ENCODE assay signal across 8 cellular contexts in the genomic region with DNA sequence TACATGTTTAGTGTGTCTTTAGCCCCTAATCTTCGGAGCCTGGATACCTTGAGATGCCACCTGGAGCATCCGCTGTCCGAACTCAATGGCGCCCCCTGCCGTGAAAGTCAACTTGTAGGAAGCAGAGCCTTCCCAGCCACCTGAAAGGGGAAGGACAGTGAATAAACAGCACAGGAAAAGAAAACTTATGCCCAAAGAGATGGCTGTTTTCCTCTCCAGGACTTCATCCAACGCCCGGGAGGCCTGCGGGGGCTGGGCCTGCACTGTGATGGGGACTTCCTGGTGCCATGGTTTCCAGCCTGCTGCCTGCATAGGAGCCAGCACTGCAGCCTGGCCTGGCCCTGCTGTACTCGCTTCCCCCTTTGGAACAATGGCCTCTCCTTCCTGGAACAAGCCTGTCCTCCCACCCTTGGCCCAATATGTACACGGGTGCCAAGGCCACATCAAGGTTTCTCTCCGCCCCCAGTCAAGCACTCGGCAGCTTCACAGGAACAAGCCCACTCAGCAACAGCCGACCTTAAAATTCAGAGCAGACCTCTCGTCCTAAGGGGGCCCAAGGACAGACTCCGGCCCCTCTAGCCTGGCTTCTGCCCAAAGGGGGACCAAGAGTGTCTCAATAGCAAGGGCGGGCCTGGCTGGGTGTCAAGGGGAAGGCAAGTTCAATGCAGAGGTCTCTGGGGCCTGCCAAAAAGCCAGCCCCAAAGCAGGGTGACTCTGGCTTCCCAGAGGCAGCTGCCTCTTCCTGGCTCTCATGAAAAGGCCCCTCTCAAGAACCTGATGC. TPM values are rescaled to one million over a fixed set of nuclear protein-coding genes. Genes with fewer than 3 reads are reported as not detected.
DNase-seq lines count a peak whose midpoint lies in the region; ATAC-seq and TF ChIP-seq lines count a peak whose summit lies in the region.

No MANE protein-coding gene starts in this region.

- peak overlapping the region; percentile 71 to 93 (median 91); a peak in 5 of 7 replicates for H3K27ac Mint-ChIP-seq in H9

- POLR2A ChIA-PET in A673 (lab: Charles Lee; ENCODE audit: low non-redundant PET): no interaction called here

- no peak overlapping the region for H2BK5ac ChIP-seq in H9 (ENCODE audit: insufficient read length, low read length)

- CTCF ChIA-PET in A673 (lab: Charles Lee): interaction anchor here (0.7 to 1.0 kb wide), 3 partner anchors 48 to 431 kb away, joined by 4 to 5 read pairs (median 4); a partner anchor contains a TSS

- H3K4me1 ChIP-seq in A673 (ENCODE audit: insufficient read depth, low read length, poor library complexity, severe bottlenecking): no peaks in the 10 kb centered on the region
- H3K4me1 ChIP-seq in H9 (ENCODE audit: insufficient read depth, low read length): no peaks in the 10 kb centered on the region
- peaks cover 11% of the 10 kb centered on the region for H3K4me1 ChIP-seq in foreskin keratinocyte
- H3K4me1 ChIP-seq in upper lobe of right lung: peaks cover 55% of the 10 kb centered on the region

- no peak overlapping the region for H3K23ac ChIP-seq in H9 (ENCODE audit: insufficient read length, low read depth, low read length)

- no peaks in the 10 kb centered on the region for H3K9me3 Mint-ChIP-seq in H9

- intact Hi-C loops in A673 (cut with micrococcal nuclease; ENCODE audit: unreplicated experiment): no loop called here
- intact Hi-C loops in upper lobe of right lung (cut with DNase I): no loop called here

- no peaks in the 10 kb centered on the region for H3K23me2 ChIP-seq in H9 (ENCODE audit: insufficient read length, low read depth, low read length, poor library complexity, severe bottlenecking)

- no peak overlapping the region for H3K56ac ChIP-seq in H9 (ENCODE audit: insufficient read length, low read depth, low read length)

- H2AFZ ChIP-seq in H9 (ENCODE audit: low read length): no peak overlapping the region

- H4K20me1 ChIP-seq in H9 (ENCODE audit: control insufficient read depth, insufficient read depth, insufficient read length): peaks cover 2% of the 10 kb centered on the region

- no peak overlapping the region for H3K18ac ChIP-seq in H9 (ENCODE audit: insufficient read length, low read depth, low read length)

- no peaks in the 10 kb centered on the region for H3K27me3 Mint-ChIP-seq in H9 (ENCODE audit: low read depth)

- peaks cover 5 to 18% of the 10 kb centered on the region in 2 experiments; a peak in 3 of 4 replicates for H3K4me1 Mint-ChIP-seq in H9

- DNase-seq in A673 (ENCODE audit: low spot score) (peak; percentile 53), H9 (peak; percentile 90), OCI-M1 (lab: John Stamatoyannopoulos, UW) (peak; percentile 70), activated T-helper 1 cell treated with Interleukin-2 at 50 U/mL for 16 hours (ENCODE audit: low read depth) (peak; percentile 66), foreskin keratinocyte (peak in 1 of 2 donors; percentile 43), pons (ENCODE audit: low spot score) (peak; percentile 78), upper lobe of right lung (peak; percentile 86)

- H3K4ac ChIP-seq in H9 (ENCODE audit: low read depth, low read length): no peak overlapping the region

- H3T11ph ChIP-seq in H9 (ENCODE audit: low read length): no peak overlapping the region

- WGBS in H9 (ENCODE audit: extremely low coverage, insufficient read length, low lambda C conversion rate): no CpG with 5 or more reads among the region's 16 CpGs

- H4K8ac ChIP-seq in H9 (replicated peaks; ENCODE audit: insufficient read length, low read depth, low read length): no peak overlapping the region

- H4K5ac ChIP-seq in H9 (ENCODE audit: insufficient read length, low read depth, low read length): no peak overlapping the region

- H4K91ac ChIP-seq in H9 (ENCODE audit: insufficient read length, low read depth, low read length): no peak overlapping the region

- H3K27me3 ChIP-seq in A673 (replicated peaks; ENCODE audit: insufficient read depth, low read depth, low read length, poor library complexity) (no peaks in the 10 kb centered on the region), H9 (ENCODE audit: insufficient read depth, low read length) (no peaks in the 10 kb centered on the region), foreskin keratinocyte (no peaks in the 10 kb centered on the region), upper lobe of right lung (no peaks in the 10 kb centered on the region)

- no peak overlapping the region for H2AK5ac ChIP-seq in H9 (ENCODE audit: insufficient read length, low read length)

- TF ChIP-seq CTCF in A673 (conservative IDR thresholded peaks at IDR 0.05; ENCODE audit: low read depth, low read length): peak; percentile 88
- TF ChIP-seq CTCF in H9 (conservative IDR thresholded peaks at IDR 0.05): peak; percentile 81
- peak; percentile 84 for TF ChIP-seq CTCF in foreskin keratinocyte (conservative IDR thresholded peaks at IDR 0.05)
- TF ChIP-seq CTCF in upper lobe of right lung (IDR thresholded peaks at IDR 0.05): peak; percentile 66

- H2BK20ac ChIP-seq in H9 (ENCODE audit: low read depth, low read length, poor library complexity, severe bottlenecking): no peak overlapping the region

- no peak overlapping the region for H2BK15ac ChIP-seq in H9 (ENCODE audit: low read depth, low read length)

- no peak overlapping the region for H2BK120ac ChIP-seq in H9 (ENCODE audit: low read depth, low read length, poor library complexity, severe bottlenecking)

- H3K36me3 ChIP-seq in A673 (ENCODE audit: insufficient read depth, low read length, poor library complexity, severe bottlenecking) (peaks cover 44% of the 10 kb centered on the region), upper lobe of right lung (peaks cover 69% of the 10 kb centered on the region)

- H3K9ac ChIP-seq in H9 (ENCODE audit: extremely low read depth, insufficient read length, low read length): no peak overlapping the region

- no peak overlapping the region for H3K14ac ChIP-seq in H9 (ENCODE audit: insufficient read depth, low read length)

- no peaks in the 10 kb centered on the region for H3K79me1 ChIP-seq in H9 (ENCODE audit: insufficient read depth, low read depth, low read length, poor library complexity, severe bottlenecking)

- no TSS peak for BruUV-seq in A673 (replicated peaks; lab: Mats Ljungman, UMichigan)

- no peak overlapping the region; a peak in 1 of 5 replicates for H3K4me3 Mint-ChIP-seq in H9

- no peaks in the 10 kb centered on the region for H3K79me2 ChIP-seq in H9 (ENCODE audit: insufficient read depth, low read length)

- ATAC-seq in foreskin keratinocyte: peak; percentile 39
- ATAC-seq in upper lobe of right lung: no peak
- no peak for ATAC-seq in GM21526 (IDR thresholded peaks at IDR 0.05; ENCODE audit: low FRiP score, unreplicated experiment)

- H3K4me3 ChIP-seq in A673 (ENCODE audit: low read depth, low read length, poor library complexity, severe bottlenecking): no peak overlapping the region
- H3K4me3 ChIP-seq in upper lobe of right lung: no peak overlapping the region

- H2BK12ac ChIP-seq in H9 (ENCODE audit: insufficient read length, low read depth, low read length): no peak overlapping the region

- no peak overlapping the region for H3K4me2 ChIP-seq in H9 (ENCODE audit: insufficient read depth, insufficient read length, low read length)

- H3K9me3 ChIP-seq in A673 (ENCODE audit: low read depth, low read length, poor library complexity, severe bottlenecking): no peaks in the 10 kb centered on the region
- no peaks in the 10 kb centered on the region for H3K9me3 ChIP-seq in H9 (ENCODE audit: control insufficient read depth, low read depth, low read length)
- H3K9me3 ChIP-seq in upper lobe of right lung: no peaks in the 10 kb centered on the region

- H3K36me3 Mint-ChIP-seq in H9 (ENCODE audit: insufficient read depth in 1 of 3, low read depth in 3 of 3): peaks cover 24 to 58% (median 56%) of the 10 kb centered on the region in 3 experiments

- H3K27ac ChIP-seq in A673 (ENCODE audit: low read depth, low read length, poor library complexity, severe bottlenecking): no peak overlapping the region
- no peak overlapping the region for H3K27ac ChIP-seq in H9 (ENCODE audit: insufficient read length, low read depth, low read length)
- no peak overlapping the region for H3K27ac ChIP-seq in foreskin keratinocyte
- peak overlapping the region; percentile 68 for H3K27ac ChIP-seq in upper lobe of right lung

RNA-seq across cellular contexts. Expression of a gene that starts 4.5 kb away (rescaled TPM):
- total RNA-seq in A673 (2021): 0.37 and 2.2 TPM in 2 replicates
- total RNA-seq in H9 (2021): 6.3 and 6.8 TPM in 2 replicates
- total RNA-seq in foreskin keratinocyte: 0.53 and 1.0 TPM in 2 replicates
- 0.80 and 0.82 TPM in 2 replicates for polyA plus RNA-seq in foreskin keratinocyte
- total RNA-seq in upper lobe of right lung: 145 TPM

RNA-seq across cellular contexts. Expression of a gene that starts 6.4 kb away (rescaled TPM):
- total RNA-seq in A673 (2021) (70.3 and 87.5 TPM in 2 replicates), H9 (2021) (59.2 and 63.2 TPM in 2 replicates), foreskin keratinocyte (38.6 and 42.2 TPM in 2 replicates), upper lobe of right lung (156 TPM)
- polyA plus RNA-seq in foreskin keratinocyte: 73.9 and 74.2 TPM in 2 replicates

RNA-seq across cellular contexts. Expression of a gene that starts 29.7 kb away (rescaled TPM):
- 0.46 and 0.95 TPM in 2 replicates for total RNA-seq in A673 (2021)
- 5.5 and 6.9 TPM in 2 replicates for total RNA-seq in H9 (2021)
- 41.4 and 55.6 TPM in 2 replicates for total RNA-seq in foreskin keratinocyte
- polyA plus RNA-seq in foreskin keratinocyte: 49.7 and 50.2 TPM in 2 replicates
- total RNA-seq in upper lobe of right lung: 31.0 TPM

RNA-seq across cellular contexts. Expression of a gene that starts 48.0 kb away (rescaled TPM):
- 46.1 and 47.9 TPM in 2 replicates for total RNA-seq in A673 (2021)
- total RNA-seq in H9 (2021): 34.1 and 39.6 TPM in 2 replicates
- total RNA-seq in foreskin keratinocyte: 17.6 and 20.9 TPM in 2 replicates
- 12.4 and 12.8 TPM in 2 replicates for polyA plus RNA-seq in foreskin keratinocyte
- 28.7 TPM for total RNA-seq in upper lobe of right lung

RNA-seq across cellular contexts. Expression of a gene that starts 56.0 kb away (rescaled TPM):
- total RNA-seq in A673 (2021): 166 and 167 TPM in 2 replicates
- total RNA-seq in H9 (2021): 108 and 118 TPM in 2 replicates
- total RNA-seq in foreskin keratinocyte: 78.1 and 82.0 TPM in 2 replicates
- polyA plus RNA-seq in foreskin keratinocyte: 77.8 and 81.8 TPM in 2 replicates
- 85.5 TPM for total RNA-seq in upper lobe of right lung

Comparison
In these comparisons a context has a peak if more than half of its experiments do, and no peak if none do; other contexts are left out.
1. RNA of a gene that starts 4.5 kb away (total RNA-seq): 145 TPM in upper lobe of right lung (single experiment); 6.3 to 6.8 TPM in H9, 0.53 to 1.0 TPM in foreskin keratinocyte and 0.37 to 2.2 TPM in A673; every median in the first group is over 10 times any median in the second.
2. Peak in every context shown above with its lines, with median percentiles within 50 percentile points of each other: CTCF ChIP-seq.